Comparison of ENCODE assay signal across 25 cellular contexts in the genomic region with DNA sequence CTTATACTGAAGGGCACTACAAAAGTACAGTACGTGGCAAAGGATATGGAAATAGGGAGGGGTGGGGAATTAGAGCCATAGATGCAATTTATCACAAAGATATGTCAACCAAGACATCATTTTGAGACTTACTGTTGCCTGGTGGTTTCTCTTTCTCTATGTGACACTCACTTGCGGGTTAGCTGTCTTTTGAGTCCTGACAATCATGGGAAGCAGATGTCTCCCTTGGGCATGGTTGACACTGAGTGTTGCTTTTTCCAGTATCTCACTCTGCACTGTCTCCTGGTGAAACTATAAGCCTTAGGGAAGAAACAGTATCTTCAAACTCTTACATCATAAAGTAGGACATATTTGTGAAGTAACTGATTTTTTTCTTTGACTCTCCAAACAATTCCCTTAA.
"Had no signal": no experiment of that assay in that cellular context is flagged by ENCODE, and none has a peak within 500 bp of the region (broad histone marks: within the 10 kb centered on the region; RNA-seq: fewer than 3 reads in every experiment).

No MANE protein-coding gene starts in this region.

- H3K27me3 Mint-ChIP-seq: activated CD4-positive, alpha-beta T cell treated with anti-CD3 and anti-CD28 coated beads, Interleukin-2, amount 10 ng/mL, durations not matched to agents 24 days and 14 days; activated naive CD4-positive, alpha-beta T cell treated with anti-CD3 and anti-CD28 coated beads, Interleukin-2, amount 10 ng/mL, durations not matched to agents 7 days and 5 days; activated naive CD8-positive, alpha-beta T cell treated with anti-CD3 and anti-CD28 coated beads for 36 hours had no signal

- H3K27ac Mint-ChIP-seq: activated B cell treated with CpG ODN at 0.5 μM for 24 hours; activated CD4-positive, alpha-beta T cell treated with anti-CD3 and anti-CD28 coated beads, Interleukin-2, amount 10 ng/mL, durations not matched to agents 24 days and 14 days; activated naive CD4-positive, alpha-beta T cell treated with anti-CD3 and anti-CD28 coated beads, Interleukin-2, amount 10 ng/mL, durations not matched to agents 7 days and 5 days; activated naive CD8-positive, alpha-beta T cell treated with anti-CD3 and anti-CD28 coated beads for 36 hours; activated T-cell treated with anti-CD3 and anti-CD28 coated beads, Interleukin-2, amount 50 U/mL, for 72 hours; activated T-helper 2 cell treated with anti-CD3 and anti-CD28 coated beads, Interferon-gamma antibody, Interleukin-2, Interleukin-4, amounts not matched to agents 10 μg/mL and 5 μg/mL and 100 μg/mL, durations not matched to agents 14 hours and 24 hours and 36 hours; T-cell had no signal

- H3K4me3 Mint-ChIP-seq: activated B cell treated with CpG ODN at 0.5 μM for 24 hours; activated CD4-positive, alpha-beta T cell treated with anti-CD3 and anti-CD28 coated beads, Interleukin-2, amount 10 ng/mL, durations not matched to agents 24 days and 14 days; activated naive CD4-positive, alpha-beta T cell treated with anti-CD3 and anti-CD28 coated beads, Interleukin-2, amount 10 ng/mL, durations not matched to agents 7 days and 5 days; activated naive CD8-positive, alpha-beta T cell treated with anti-CD3 and anti-CD28 coated beads for 36 hours; activated T-cell treated with anti-CD3 and anti-CD28 coated beads, Interleukin-2, amount 50 U/mL, for 72 hours; T-cell had no signal

- H3K9me3 Mint-ChIP-seq: activated B cell treated with CpG ODN at 0.5 μM for 24 hours; activated CD4-positive, alpha-beta T cell treated with anti-CD3 and anti-CD28 coated beads, Interleukin-2, amount 10 ng/mL, durations not matched to agents 24 days and 14 days; activated naive CD4-positive, alpha-beta T cell treated with anti-CD3 and anti-CD28 coated beads, Interleukin-2, amount 10 ng/mL, durations not matched to agents 7 days and 5 days; activated naive CD8-positive, alpha-beta T cell treated with anti-CD3 and anti-CD28 coated beads for 36 hours; activated T-helper 2 cell treated with anti-CD3 and anti-CD28 coated beads, Interferon-gamma antibody, Interleukin-2, Interleukin-4, amounts not matched to agents 10 μg/mL and 5 μg/mL and 100 μg/mL, durations not matched to agents 14 hours and 24 hours and 36 hours; T-cell had no signal

- H3K36me3 Mint-ChIP-seq: activated naive CD4-positive, alpha-beta T cell treated with anti-CD3 and anti-CD28 coated beads, Interleukin-2, amount 10 ng/mL, durations not matched to agents 7 days and 5 days; activated naive CD8-positive, alpha-beta T cell treated with anti-CD3 and anti-CD28 coated beads for 36 hours; T-cell had no signal

- H3K4me1 Mint-ChIP-seq: activated B cell treated with CpG ODN at 0.5 μM for 24 hours; activated naive CD4-positive, alpha-beta T cell treated with anti-CD3 and anti-CD28 coated beads, Interleukin-2, amount 10 ng/mL, durations not matched to agents 7 days and 5 days; activated naive CD8-positive, alpha-beta T cell treated with anti-CD3 and anti-CD28 coated beads for 36 hours had no signal

- DNase-seq: activated B cell treated with CpG ODN at 0.5 μM for 24 hours; activated CD4-positive, alpha-beta T cell treated with anti-CD3 and anti-CD28 coated beads for 1 hour; activated CD4-positive, alpha-beta T cell treated with anti-CD3 and anti-CD28 coated beads, Interleukin-2, amount 10 ng/mL, durations not matched to agents 24 days and 14 days; activated CD4-positive, alpha-beta T cell treated with anti-CD3 and anti-CD28 coated beads, Interleukin-2, amount 50 U/mL, for 48 hours; activated gamma-delta T cell treated with Interleukin-2 at 50 U/mL for 16 hours; activated naive CD4-positive, alpha-beta T cell treated with anti-CD3 and anti-CD28 coated beads, Interleukin-2, amount 10 ng/mL, durations not matched to agents 7 days and 5 days; activated naive CD8-positive, alpha-beta T cell treated with anti-CD3 and anti-CD28 coated beads for 36 hours; activated T-cell treated with anti-CD3 and anti-CD28 coated beads for 4 hours; activated T-cell treated with anti-CD3 and anti-CD28 coated beads, Interleukin-2, amount 50 U/mL, for 72 hours; cerebellar nuclear complex; colonic mucosa; MM.1S; NCI-H1105; NCI-H1436; NCI-H1694 treated with DMSO at 0.1 percent for 48 hours; NCI-H2029 treated with DMSO at 0.1 percent for 48 hours; NCI-H446; NCI-H524 treated with DMSO at 0.1 percent for 48 hours; NCI-H774; RPMI8226; T-cell; T1000 had no signal

- ATAC-seq: activated T-cell treated with anti-CD3 and anti-CD28 coated beads, Interleukin-2, amount 50 U/mL, for 72 hours; Panc1; Right ventricle myocardium inferior; T-cell had no signal
